In genomic region chr15:88376574-88377174, GRCh38 we compare ENCODE assay signal across 25 cellular contexts.
DNase-seq lines count a peak whose midpoint lies in the region; ATAC-seq and TF ChIP-seq lines count a peak whose summit lies in the region.
"Had no signal": no experiment of that assay in that cellular context is flagged by ENCODE, and none has a peak within 500 bp of the region (broad histone marks: within the 10 kb centered on the region; RNA-seq: fewer than 3 reads in every experiment).

No MANE protein-coding gene starts in this region.

- TF ChIP-seq CTCF in AG10803 (conservative IDR thresholded peaks at IDR 0.05; ENCODE audit: low read length) (no peak), IMR-90 (conservative IDR thresholded peaks at IDR 0.05; ENCODE audit: low read depth, low read length) (no peak), cardiac fibroblast (IDR thresholded peaks at IDR 0.05; ENCODE audit: low read depth, low read length) (no peak), osteocyte (IDR thresholded peaks at IDR 0.05) (no peak)

- no peak overlapping the region for H3K4me2 ChIP-seq in IMR-90 (ENCODE audit: low read depth, low read length)
- no peak overlapping the region for H3K4me2 ChIP-seq in mesenchymal stem cell (ENCODE audit: low read length, poor library complexity, severe bottlenecking)
- H3K4me2 ChIP-seq: hepatocyte, neural progenitor cell had no signal

- H3K14ac ChIP-seq in IMR-90 (replicated peaks; ENCODE audit: low read depth, low read length) (no peak overlapping the region), mesenchymal stem cell (ENCODE audit: low read length in 2 of 2) (no peak overlapping the region)

- POLR2A ChIA-PET in IMR-90 (lab: Charles Lee; ENCODE audit: unreplicated experiment) = no interaction called here

- H3K36me3 Mint-ChIP-seq in osteocyte (ENCODE audit: unreplicated experiment) = no peaks in the 10 kb centered on the region
- H3K36me3 Mint-ChIP-seq: activated naive CD4-positive, alpha-beta T cell treated with anti-CD3 and anti-CD28 coated beads, Interleukin-2, amount 50 U/mL, for 72 hours; immature natural killer cell; neural progenitor cell; stimulated activated effector memory CD8-positive, alpha-beta T cell treated with anti-CD3 and anti-CD28 coated beads, Interleukin-12 subunit alpha, Interleukin-12 subunit beta, amount 100 ng/mL, for 72 hours had no signal

- H3K9me3 ChIP-seq in IMR-90 (ENCODE audit: control insufficient read depth, insufficient read depth, low read length) (no peaks in the 10 kb centered on the region), mesenchymal stem cell (ENCODE audit: control insufficient read depth, low read length) (no peaks in the 10 kb centered on the region)
- H3K9me3 ChIP-seq: testis had no signal

- ATAC-seq in IMR-90 (ENCODE audit: low read depth) (no peak), GM18861 (IDR thresholded peaks at IDR 0.05; ENCODE audit: unreplicated experiment) (no peak)
- ATAC-seq: activated naive CD4-positive, alpha-beta T cell treated with anti-CD3 and anti-CD28 coated beads, Interleukin-2, amount 50 U/mL, for 72 hours; PC-3; stimulated activated effector memory CD8-positive, alpha-beta T cell treated with anti-CD3 and anti-CD28 coated beads, Interleukin-12 subunit alpha, Interleukin-12 subunit beta, amount 100 ng/mL, for 72 hours had no signal

- peaks cover 4% of the 10 kb centered on the region for H3K9me3 Mint-ChIP-seq in osteocyte (ENCODE audit: unreplicated experiment)
- H3K9me3 Mint-ChIP-seq: activated CD4-positive, alpha-beta T cell treated with anti-CD3 and anti-CD28 coated beads, Interleukin-2, amount 10 ng/mL, durations not matched to agents 24 days and 14 days; activated naive CD4-positive, alpha-beta T cell treated with anti-CD3 and anti-CD28 coated beads, Interleukin-2, amount 50 U/mL, for 72 hours; immature natural killer cell; neural progenitor cell; stimulated activated effector memory CD8-positive, alpha-beta T cell treated with anti-CD3 and anti-CD28 coated beads, Interleukin-12 subunit alpha, Interleukin-12 subunit beta, amount 100 ng/mL, for 72 hours; T-helper 1 cell treated with Interleukin-12 subunit alpha and Interleukin-12 subunit beta and Interleukin-4 antibody, amounts not matched to agents 30 μg/mL and 1 μg/mL, for 36 hours had no signal

- H3K27me3 Mint-ChIP-seq in osteocyte (ENCODE audit: unreplicated experiment) = no peaks in the 10 kb centered on the region

- H2BK12ac ChIP-seq in mesenchymal stem cell (ENCODE audit: low read length in 2 of 2) = no peak overlapping the region

- H3K56ac ChIP-seq in IMR-90 (ENCODE audit: extremely low read depth, insufficient read depth, low read length) = no peak overlapping the region

- H3K36me3 ChIP-seq in IMR-90 (ENCODE audit: control insufficient read depth, insufficient read depth, low read length) (no peaks in the 10 kb centered on the region), mesenchymal stem cell (ENCODE audit: control insufficient read depth in 1 of 2, insufficient read depth in 2 of 2, low read depth in 1 of 2, low read length in 2 of 2) (no peaks in the 10 kb centered on the region)
- H3K36me3 ChIP-seq: neural progenitor cell had no signal

- no peaks in the 10 kb centered on the region for H3K4me1 Mint-ChIP-seq in osteocyte (ENCODE audit: unreplicated experiment)
- H3K4me1 Mint-ChIP-seq: immature natural killer cell; stimulated activated effector memory CD8-positive, alpha-beta T cell treated with anti-CD3 and anti-CD28 coated beads, Interleukin-12 subunit alpha, Interleukin-12 subunit beta, amount 100 ng/mL, for 72 hours had no signal

- H4K91ac ChIP-seq in IMR-90 (ENCODE audit: insufficient read depth, low read depth, low read length) = no peak overlapping the region
- H4K91ac ChIP-seq in mesenchymal stem cell (ENCODE audit: low read length) = no peak overlapping the region

- CTCF ChIA-PET in IMR-90 (lab: Yijun Ruan, JAX) = no interaction called here

- H2BK5ac ChIP-seq in IMR-90 (ENCODE audit: low read depth, low read length, poor library complexity, severe bottlenecking) = no peak overlapping the region
- H2BK5ac ChIP-seq in mesenchymal stem cell (ENCODE audit: low read depth, low read length, poor library complexity, severe bottlenecking) = no peak overlapping the region

- H3K9ac ChIP-seq in IMR-90 (ENCODE audit: low read depth, low read length) (no peak overlapping the region), mesenchymal stem cell (ENCODE audit: low read length) (no peak overlapping the region)
- H3K9ac ChIP-seq: neural progenitor cell had no signal

- in situ Hi-C loops in IMR-90 (cut with MboI; ENCODE audit: low sequenced_read_pairs) = no loop called here

- dilution Hi-C loops in IMR-90 (cut with HindIII; ENCODE audit: low sequenced_read_pairs, unreplicated experiment) = no loop called here

- no peak overlapping the region for H3K23ac ChIP-seq in IMR-90 (ENCODE audit: low read depth, low read length)
- no peak overlapping the region for H3K23ac ChIP-seq in mesenchymal stem cell (ENCODE audit: low read length in 2 of 2)

- no peak overlapping the region for H3K27ac ChIP-seq in IMR-90 (ENCODE audit: insufficient read depth, low read length)
- no peak overlapping the region for H3K27ac ChIP-seq in mesenchymal stem cell (ENCODE audit: low read length, poor library complexity, severe bottlenecking)
- H3K27ac ChIP-seq: hepatocyte, neural progenitor cell, testis had no signal

- H4K20me1 ChIP-seq in IMR-90 (ENCODE audit: insufficient read depth, low read length) = no peaks in the 10 kb centered on the region

- H4K8ac ChIP-seq in IMR-90 (ENCODE audit: low read depth in 2 of 2, low read length in 2 of 2) = no peak overlapping the region
- no peak overlapping the region for H4K8ac ChIP-seq in mesenchymal stem cell (ENCODE audit: low read length)

- BruUV-seq in IMR-90 (replicated peaks; lab: Mats Ljungman, UMichigan) = no TSS peak

- no peak for TF ChIP-seq POLR2A in IMR-90 (IDR thresholded peaks at IDR 0.05; ENCODE audit: low read depth, low read length)

- H3K4me3 ChIP-seq in AG10803 (ENCODE audit: low read length) = no peak overlapping the region
- H3K4me3 ChIP-seq in IMR-90 (ENCODE audit: insufficient read depth, low read depth, low read length) = no peak overlapping the region
- no peak overlapping the region for H3K4me3 ChIP-seq in cardiac fibroblast (replicated peaks in 1 of 2; ENCODE audit: low read depth in 2 of 2, low read length in 2 of 2)
- no peak overlapping the region for H3K4me3 ChIP-seq in mesenchymal stem cell (ENCODE audit: insufficient read depth in 1 of 2, low read depth in 1 of 2, low read length in 2 of 2)
- H3K4me3 ChIP-seq: hepatocyte, neural progenitor cell, testis had no signal

- H2BK20ac ChIP-seq in IMR-90 (ENCODE audit: low read depth, low read length) = no peak overlapping the region

- no peak overlapping the region for H2AK9ac ChIP-seq in IMR-90 (replicated peaks; ENCODE audit: low read depth, low read length, poor library complexity)

- no CpG with 5 or more reads among the region's 3 CpGs for WGBS in IMR-90 (ENCODE audit: extremely low coverage in 2 of 2, insufficient read length in 1 of 2), 2 experiments
- 59% methylated on average over 3 of the region's 3 CpGs for WGBS in mesenchymal stem cell

- H3K79me1 ChIP-seq in IMR-90 (ENCODE audit: low read depth in 1 of 2, low read length in 2 of 2) (no peaks in the 10 kb centered on the region), mesenchymal stem cell (replicated peaks; ENCODE audit: low read length, poor library complexity, severe bottlenecking) (no peaks in the 10 kb centered on the region)

- H3K27me3 ChIP-seq in IMR-90 (ENCODE audit: control insufficient read depth, insufficient read depth, low read length) (0 out of 2 replicates have a peak, but pooled peaks cover 2% of the 10 kb centered on the region), mesenchymal stem cell (ENCODE audit: control insufficient read depth in 1 of 2, insufficient read depth in 1 of 2, low read length in 2 of 2) (no peaks in the 10 kb centered on the region)
- H3K27me3 ChIP-seq: hepatocyte, neural progenitor cell, testis had no signal

- no peak overlapping the region for H2BK120ac ChIP-seq in IMR-90 (ENCODE audit: low read depth, low read length)
- H2BK120ac ChIP-seq in mesenchymal stem cell (ENCODE audit: low read depth, low read length) = no peak overlapping the region

- no peak overlapping the region for H3K4me3 Mint-ChIP-seq in osteocyte (ENCODE audit: unreplicated experiment)
- H3K4me3 Mint-ChIP-seq: activated CD4-positive, alpha-beta T cell treated with anti-CD3 and anti-CD28 coated beads, Interleukin-2, amount 10 ng/mL, durations not matched to agents 24 days and 14 days; endodermal cell; immature natural killer cell; neural progenitor cell; stimulated activated effector memory CD8-positive, alpha-beta T cell treated with anti-CD3 and anti-CD28 coated beads, Interleukin-12 subunit alpha, Interleukin-12 subunit beta, amount 100 ng/mL, for 72 hours; T-helper 1 cell treated with Interleukin-12 subunit alpha and Interleukin-12 subunit beta and Interleukin-4 antibody, amounts not matched to agents 30 μg/mL and 1 μg/mL, for 36 hours had no signal

- H3K4ac ChIP-seq in IMR-90 (ENCODE audit: low read depth, low read length) (no peak overlapping the region), mesenchymal stem cell (ENCODE audit: low read depth in 1 of 2, low read length in 2 of 2) (no peak overlapping the region)

- intact Hi-C loops in IMR-90 (cut with micrococcal nuclease) = no loop called here

- H3K18ac ChIP-seq in IMR-90 (ENCODE audit: low read depth, low read length) (no peak overlapping the region), mesenchymal stem cell (ENCODE audit: low read depth in 1 of 2, low read length in 2 of 2) (no peak overlapping the region)

- H2BK15ac ChIP-seq in IMR-90 (ENCODE audit: low read depth, low read length) = no peak overlapping the region
- no peak overlapping the region for H2BK15ac ChIP-seq in mesenchymal stem cell (ENCODE audit: low read depth, poor library complexity, severe bottlenecking)

- no peak overlapping the region for H2AFZ ChIP-seq in IMR-90 (replicated peaks; ENCODE audit: low read length, poor library complexity)
- no peak overlapping the region for H2AFZ ChIP-seq in mesenchymal stem cell (ENCODE audit: low read depth, low read length)
- H2AFZ ChIP-seq: hepatocyte, neural progenitor cell had no signal

- no peak overlapping the region for H4K5ac ChIP-seq in IMR-90 (ENCODE audit: low read depth, low read length)

- no peak for TF ChIP-seq RAD21 in IMR-90 (IDR thresholded peaks at IDR 0.05; ENCODE audit: low read length)

- H3K4me1 ChIP-seq in IMR-90 (ENCODE audit: control insufficient read depth, insufficient read depth, low read length) = no peaks in the 10 kb centered on the region
- peaks cover 4% of the 10 kb centered on the region for H3K4me1 ChIP-seq in mesenchymal stem cell (ENCODE audit: control insufficient read depth, insufficient read depth, low read depth, low read length)
- H3K4me1 ChIP-seq: testis had no signal

- H3K9me1 ChIP-seq in IMR-90 (ENCODE audit: insufficient read depth, low read length) = no peaks in the 10 kb centered on the region

- H2AK5ac ChIP-seq in IMR-90 (ENCODE audit: low read depth, low read length) = no peak overlapping the region
- H2AK5ac ChIP-seq in mesenchymal stem cell (ENCODE audit: low read length, severe bottlenecking) = no peak overlapping the region

- DNase-seq in AG10803 (ENCODE audit: low read depth) (peak; percentile 78), IMR-90 (peak; percentile 54), cardiac fibroblast (ENCODE audit: low read depth in 2 of 2) (peak; percentile 15 to 39), kidney glomerular epithelial cell (lab: John Stamatoyannopoulos, UW) (peak; percentile 27), osteocyte (ENCODE audit: extremely low spot score, unreplicated experiment) (no peak), dermis blood vessel endothelial cell (no peak), mesenchymal stem cell (no peak)
- DNase-seq: activated CD4-positive, alpha-beta T cell treated with anti-CD3 and anti-CD28 coated beads, Interleukin-2, amount 10 ng/mL, durations not matched to agents 24 days and 14 days; DMS53; endodermal cell; immature natural killer cell; NCI-H1048; NCI-H2081; NCI-H446; PC-3; small intestine; stimulated activated CD4-positive, alpha-beta T cell treated with anti-CD3 and anti-CD28 coated beads, Interleukin-2, amount 100 ng/mL, for 24 hours; testis had no signal

- no peak overlapping the region for H3K27ac Mint-ChIP-seq in osteocyte (ENCODE audit: unreplicated experiment)
- H3K27ac Mint-ChIP-seq: activated CD4-positive, alpha-beta T cell treated with anti-CD3 and anti-CD28 coated beads, Interleukin-2, amount 10 ng/mL, durations not matched to agents 24 days and 14 days; activated naive CD4-positive, alpha-beta T cell treated with anti-CD3 and anti-CD28 coated beads, Interleukin-2, amount 50 U/mL, for 72 hours; endodermal cell; immature natural killer cell; neural progenitor cell; progenitor cell of endocrine pancreas; stimulated activated effector memory CD8-positive, alpha-beta T cell treated with anti-CD3 and anti-CD28 coated beads, Interleukin-12 subunit alpha, Interleukin-12 subunit beta, amount 100 ng/mL, for 72 hours; T-helper 1 cell treated with Interleukin-12 subunit alpha and Interleukin-12 subunit beta and Interleukin-4 antibody, amounts not matched to agents 30 μg/mL and 1 μg/mL, for 36 hours had no signal

Comparison
In these comparisons a context has a peak if more than half of its experiments do, and no peak if none do; other contexts are left out.
1. DNase-seq: peak in AG10803 (single experiment), IMR-90 (single experiment), cardiac fibroblast (2 of 2) and kidney glomerular epithelial cell (single experiment); none in osteocyte (single experiment), dermis blood vessel endothelial cell (single experiment) and mesenchymal stem cell (single experiment).